Comparison of ENCODE assay signal across 9 cellular contexts in genomic region chr6:5422321-5422915, GRCh38.
DNase-seq lines count a peak whose midpoint lies in the region; ATAC-seq and FAIRE-seq lines count a peak whose summit lies in the region.
"Had no signal": no experiment of that assay in that cellular context is flagged by ENCODE, and none has a peak within 500 bp of the region (broad histone marks: within the 10 kb centered on the region; RNA-seq: fewer than 3 reads in every experiment).

No MANE protein-coding gene starts in this region.

- DNase-seq in ELF-1 (ENCODE audit: low read depth, low spot score) (peak; percentile 66), HTR-8/SVneo (ENCODE audit: insufficient read length, low spot score) (peak; percentile 14), UCSD-AML1 (lab: John Stamatoyannopoulos, UW; ENCODE audit: unreplicated experiment) (peak; percentile 29), left ventricle myocardium superior (no peak), T-helper 17 cell (no peak)
- DNase-seq: activated B cell treated with CpG ODN at 0.5 μM for 24 hours had no signal

- H3K4me1 Mint-ChIP-seq in T-helper 17 cell = peaks cover 10% of the 10 kb centered on the region

- no peak overlapping the region for H3K4me3 Mint-ChIP-seq in T-helper 17 cell
- H3K4me3 Mint-ChIP-seq: activated B cell treated with CpG ODN at 0.5 μM for 24 hours had no signal

- H3K27me3 Mint-ChIP-seq in T-helper 17 cell = no peaks in the 10 kb centered on the region
- H3K27me3 Mint-ChIP-seq: activated B cell treated with CpG ODN at 0.5 μM for 24 hours had no signal

- intact Hi-C loops in left ventricle myocardium superior (cut with micrococcal nuclease) = no loop called here

- H3K9me3 ChIP-seq in T-helper 17 cell (ENCODE audit: control insufficient read depth, low read length, poor library complexity, severe bottlenecking) = no peaks in the 10 kb centered on the region

- ATAC-seq in left ventricle myocardium superior = peak; percentile 74
- no peak for ATAC-seq in GM18520 (IDR thresholded peaks at IDR 0.05; ENCODE audit: unreplicated experiment)
- ATAC-seq in T-helper 17 cell = no peak
- no peak for ATAC-seq in GM19324 (IDR thresholded peaks at IDR 0.05; ENCODE audit: low FRiP score, unreplicated experiment)
- no peak for ATAC-seq in HG03135 (IDR thresholded peaks at IDR 0.05; ENCODE audit: unreplicated experiment)

- H3K36me3 Mint-ChIP-seq in T-helper 17 cell (ENCODE audit: low read depth) = peaks cover 2% of the 10 kb centered on the region

- H3K27ac Mint-ChIP-seq in T-helper 17 cell = no peak overlapping the region
- H3K27ac Mint-ChIP-seq: activated B cell treated with CpG ODN at 0.5 μM for 24 hours had no signal

- FAIRE-seq in HTR-8/SVneo (lab: Jason Lieb, UNC) = peak; percentile 91

Comparison
In these comparisons a context has a peak if more than half of its experiments do, and no peak if none do; other contexts are left out.
1. DNase-seq: peak in ELF-1 (single experiment), HTR-8/SVneo (single experiment) and UCSD-AML1 (single experiment); none in left ventricle myocardium superior (single experiment) and T-helper 17 cell (0 of 3).